ENCODE assay signal across 1 cellular context in the genomic region with DNA sequence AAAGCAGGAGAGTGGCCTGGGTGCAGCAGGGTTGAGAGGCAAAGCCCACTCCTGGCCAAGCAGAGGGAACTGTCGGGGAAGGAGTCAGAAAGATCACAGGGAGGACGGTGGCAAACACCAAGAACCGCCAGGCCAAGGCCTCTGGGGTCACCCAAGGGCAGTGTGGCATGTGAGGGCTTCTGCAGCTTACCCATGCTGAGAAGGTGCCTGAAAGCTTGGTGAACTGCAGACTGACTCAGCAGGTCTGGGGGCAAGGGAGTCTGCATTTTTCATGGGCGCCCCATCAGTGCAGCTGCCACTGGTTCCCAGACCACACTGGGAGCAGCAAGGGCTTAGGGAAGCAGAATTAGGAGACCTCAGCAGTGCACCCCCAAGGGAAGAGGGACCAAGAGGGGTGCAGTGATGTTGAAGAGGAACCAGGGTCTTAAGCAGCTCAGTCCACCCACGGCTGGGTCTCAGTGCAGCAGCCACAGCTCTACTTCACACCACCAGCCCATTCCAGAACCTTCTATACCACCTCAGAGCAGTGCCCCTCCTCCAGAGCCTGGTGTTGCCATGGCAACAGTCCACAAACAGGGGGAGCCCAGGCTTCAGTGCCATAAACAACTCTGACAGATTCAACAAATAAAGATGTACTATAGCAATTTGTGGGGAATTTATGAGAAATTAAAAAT.
TF ChIP-seq lines count a peak whose summit lies in the region.

No MANE protein-coding gene starts in this region.

TF ChIP-seq in HepG2, 621 proteins besides CTCF, POLR2A, EP300 and RAD21:
- TF ChIP-seq MED13 (CRISPR knock-in tag; IDR thresholded peaks at IDR 0.05): no peak
- TF ChIP-seq NCOR1 (IDR thresholded peaks at IDR 0.05; ENCODE audit: borderline replicate concordance, low read length): no peak
- peak; percentile 66; the same call in 1 of the 2 replicates for TF ChIP-seq RFX3 (CRISPR knock-in tag; IDR thresholded peaks at IDR 0.05)
- TF ChIP-seq TCF7L2 (IDR thresholded peaks at IDR 0.05; ENCODE audit: low read depth, low read length): no peak
- no peak for TF ChIP-seq ZNF282 (IDR thresholded peaks at IDR 0.05; ENCODE audit: partially characterized antibody)
- peak; percentile 53; the same call in 1 of the 2 replicates for TF ChIP-seq RFX5 (IDR thresholded peaks at IDR 0.05; ENCODE audit: low read depth, low read length)
- no peak for TF ChIP-seq ETV5 (CRISPR knock-in tag; IDR thresholded peaks at IDR 0.05; ENCODE audit: borderline replicate concordance)
- TF ChIP-seq JUND (CRISPR knock-in tag; IDR thresholded peaks at IDR 0.05): no peak
- TF ChIP-seq ZNF775 (CRISPR knock-in tag; IDR thresholded peaks at IDR 0.05; ENCODE audit: borderline replicate concordance): no peak
- no peak for TF ChIP-seq KLF15 (CRISPR knock-in tag; IDR thresholded peaks at IDR 0.05; ENCODE audit: borderline replicate concordance)
- no peak for TF ChIP-seq ZNF383 (CRISPR knock-in tag; IDR thresholded peaks at IDR 0.05; ENCODE audit: borderline replicate concordance)
- no peak for TF ChIP-seq SOX6 (IDR thresholded peaks at IDR 0.05)
- no peak for TF ChIP-seq SOX6 (CRISPR knock-in tag; IDR thresholded peaks at IDR 0.05)
- TF ChIP-seq TEAD2 (CRISPR knock-in tag; IDR thresholded peaks at IDR 0.05): no peak
- TF ChIP-seq, protein P1, sequence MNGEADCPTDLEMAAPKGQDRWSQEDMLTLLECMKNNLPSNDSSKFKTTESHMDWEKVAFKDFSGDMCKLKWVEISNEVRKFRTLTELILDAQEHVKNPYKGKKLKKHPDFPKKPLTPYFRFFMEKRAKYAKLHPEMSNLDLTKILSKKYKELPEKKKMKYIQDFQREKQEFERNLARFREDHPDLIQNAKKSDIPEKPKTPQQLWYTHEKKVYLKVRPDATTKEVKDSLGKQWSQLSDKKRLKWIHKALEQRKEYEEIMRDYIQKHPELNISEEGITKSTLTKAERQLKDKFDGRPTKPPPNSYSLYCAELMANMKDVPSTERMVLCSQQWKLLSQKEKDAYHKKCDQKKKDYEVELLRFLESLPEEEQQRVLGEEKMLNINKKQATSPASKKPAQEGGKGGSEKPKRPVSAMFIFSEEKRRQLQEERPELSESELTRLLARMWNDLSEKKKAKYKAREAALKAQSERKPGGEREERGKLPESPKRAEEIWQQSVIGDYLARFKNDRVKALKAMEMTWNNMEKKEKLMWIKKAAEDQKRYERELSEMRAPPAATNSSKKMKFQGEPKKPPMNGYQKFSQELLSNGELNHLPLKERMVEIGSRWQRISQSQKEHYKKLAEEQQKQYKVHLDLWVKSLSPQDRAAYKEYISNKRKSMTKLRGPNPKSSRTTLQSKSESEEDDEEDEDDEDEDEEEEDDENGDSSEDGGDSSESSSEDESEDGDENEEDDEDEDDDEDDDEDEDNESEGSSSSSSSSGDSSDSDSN (CRISPR knock-in tag; IDR thresholded peaks at IDR 0.05): 0 out of 2 replicates have a peak, but pooled peaks have one; percentile 5
- TF ChIP-seq MAFG (CRISPR knock-in tag; IDR thresholded peaks at IDR 0.05): no peak
- TF ChIP-seq ZNF776 (CRISPR knock-in tag; IDR thresholded peaks at IDR 0.05): no peak
- TF ChIP-seq RFX1 (IDR thresholded peaks at IDR 0.05): peak; percentile 72
- no peak for TF ChIP-seq JARID2 (CRISPR knock-in tag; IDR thresholded peaks at IDR 0.05; ENCODE audit: insufficient replicate concordance)
- TF ChIP-seq, protein P2, sequence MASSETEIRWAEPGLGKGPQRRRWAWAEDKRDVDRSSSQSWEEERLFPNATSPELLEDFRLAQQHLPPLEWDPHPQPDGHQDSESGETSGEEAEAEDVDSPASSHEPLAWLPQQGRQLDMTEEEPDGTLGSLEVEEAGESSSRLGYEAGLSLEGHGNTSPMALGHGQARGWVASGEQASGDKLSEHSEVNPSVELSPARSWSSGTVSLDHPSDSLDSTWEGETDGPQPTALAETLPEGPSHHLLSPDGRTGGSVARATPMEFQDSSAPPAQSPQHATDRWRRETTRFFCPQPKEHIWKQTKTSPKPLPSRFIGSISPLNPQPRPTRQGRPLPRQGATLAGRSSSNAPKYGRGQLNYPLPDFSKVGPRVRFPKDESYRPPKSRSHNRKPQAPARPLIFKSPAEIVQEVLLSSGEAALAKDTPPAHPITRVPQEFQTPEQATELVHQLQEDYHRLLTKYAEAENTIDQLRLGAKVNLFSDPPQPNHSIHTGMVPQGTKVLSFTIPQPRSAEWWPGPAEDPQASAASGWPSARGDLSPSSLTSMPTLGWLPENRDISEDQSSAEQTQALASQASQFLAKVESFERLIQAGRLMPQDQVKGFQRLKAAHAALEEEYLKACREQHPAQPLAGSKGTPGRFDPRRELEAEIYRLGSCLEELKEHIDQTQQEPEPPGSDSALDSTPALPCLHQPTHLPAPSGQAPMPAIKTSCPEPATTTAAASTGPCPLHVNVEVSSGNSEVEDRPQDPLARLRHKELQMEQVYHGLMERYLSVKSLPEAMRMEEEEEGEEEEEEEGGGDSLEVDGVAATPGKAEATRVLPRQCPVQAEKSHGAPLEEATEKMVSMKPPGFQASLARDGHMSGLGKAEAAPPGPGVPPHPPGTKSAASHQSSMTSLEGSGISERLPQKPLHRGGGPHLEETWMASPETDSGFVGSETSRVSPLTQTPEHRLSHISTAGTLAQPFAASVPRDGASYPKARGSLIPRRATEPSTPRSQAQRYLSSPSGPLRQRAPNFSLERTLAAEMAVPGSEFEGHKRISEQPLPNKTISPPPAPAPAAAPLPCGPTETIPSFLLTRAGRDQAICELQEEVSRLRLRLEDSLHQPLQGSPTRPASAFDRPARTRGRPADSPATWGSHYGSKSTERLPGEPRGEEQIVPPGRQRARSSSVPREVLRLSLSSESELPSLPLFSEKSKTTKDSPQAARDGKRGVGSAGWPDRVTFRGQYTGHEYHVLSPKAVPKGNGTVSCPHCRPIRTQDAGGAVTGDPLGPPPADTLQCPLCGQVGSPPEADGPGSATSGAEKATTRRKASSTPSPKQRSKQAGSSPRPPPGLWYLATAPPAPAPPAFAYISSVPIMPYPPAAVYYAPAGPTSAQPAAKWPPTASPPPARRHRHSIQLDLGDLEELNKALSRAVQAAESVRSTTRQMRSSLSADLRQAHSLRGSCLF (CRISPR knock-in tag; IDR thresholded peaks at IDR 0.05; ENCODE audit: borderline replicate concordance): no peak
- no peak for TF ChIP-seq NFIB (CRISPR knock-in tag; IDR thresholded peaks at IDR 0.05; ENCODE audit: borderline replicate concordance)
- no peak for TF ChIP-seq ZNF263 (CRISPR knock-in tag; IDR thresholded peaks at IDR 0.05)
- TF ChIP-seq SALL1 (CRISPR knock-in tag; IDR thresholded peaks at IDR 0.05): no peak
TF ChIP-seq in HepG2: peak in this region for 4.
